In genomic region chr7:155285423-155286220, GRCh38 we compare ENCODE assay signal across 23 cellular contexts. TPM values are rescaled to one million over a fixed set of nuclear protein-coding genes. Genes with fewer than 3 reads are reported as not detected.
DNase-seq lines count a peak whose midpoint lies in the region; ATAC-seq and TF ChIP-seq lines count a peak whose summit lies in the region.
"Had no signal": no experiment of that assay in that cellular context is flagged by ENCODE, and none has a peak within 500 bp of the region (broad histone marks: within the 10 kb centered on the region; RNA-seq: fewer than 3 reads in every experiment).

No MANE protein-coding gene starts in this region.

- H3K4me1 Mint-ChIP-seq in CD4-positive, CD25-positive, alpha-beta regulatory T cell = peaks cover 5 to 59% (median 31%) of the 10 kb centered on the region in 4 donors
- H3K4me1 Mint-ChIP-seq in activated T-helper 1 cell treated with anti-CD3 and anti-CD28 coated beads, Interleukin-12 subunit alpha, Interleukin-12 subunit beta, Interleukin-2, Interleukin-4 antibody, amounts not matched to agents 30 ng/mL and 10 ng/mL and 1 ng/mL, durations not matched to agents 14 hours and 24 hours and 36 hours (ENCODE audit: low read depth) = peaks cover 70% of the 10 kb centered on the region
- H3K4me1 Mint-ChIP-seq in naive thymus-derived CD4-positive, alpha-beta T cell = peaks cover 12 to 66% (median 39%) of the 10 kb centered on the region in 7 donors
- H3K4me1 Mint-ChIP-seq: nephron had no signal

- no peaks in the 10 kb centered on the region for H3K27me3 ChIP-seq in CD4-positive, CD25-positive, alpha-beta regulatory T cell (ENCODE audit: control insufficient read depth, insufficient read depth, low read length)
- H3K27me3 ChIP-seq in naive thymus-derived CD4-positive, alpha-beta T cell (ENCODE audit: control insufficient read depth in 2 of 2, insufficient read depth in 2 of 2, low read length in 2 of 2) = no peaks in the 10 kb centered on the region
- H3K27me3 ChIP-seq: testis had no signal

- no peak overlapping the region for H3K27ac ChIP-seq in CD4-positive, CD25-positive, alpha-beta regulatory T cell (ENCODE audit: insufficient read depth, low read length, poor library complexity, severe bottlenecking)
- no peak overlapping the region for H3K27ac ChIP-seq in naive thymus-derived CD4-positive, alpha-beta T cell (ENCODE audit: low read depth, low read length)
- H3K27ac ChIP-seq: heart left ventricle, testis had no signal

- H3K27ac Mint-ChIP-seq in CD4-positive, CD25-positive, alpha-beta regulatory T cell = peak overlapping the region; percentile 1 to 86 (median 85)
- peak overlapping the region; percentile 67 for H3K27ac Mint-ChIP-seq in activated T-helper 1 cell treated with anti-CD3 and anti-CD28 coated beads, Interleukin-12 subunit alpha, Interleukin-12 subunit beta, Interleukin-2, Interleukin-4 antibody, amounts not matched to agents 30 ng/mL and 10 ng/mL and 1 ng/mL, durations not matched to agents 14 hours and 24 hours and 36 hours
- peak overlapping the region; percentile 17 to 74 (median 53) for H3K27ac Mint-ChIP-seq in naive thymus-derived CD4-positive, alpha-beta T cell
- H3K27ac Mint-ChIP-seq: activated naive CD4-positive, alpha-beta T cell treated with anti-CD3 and anti-CD28 coated beads for 36 hours; HFFc6; nephron had no signal

- peak; percentile 15 to 47 for ATAC-seq in CD4-positive, CD25-positive, alpha-beta regulatory T cell (ENCODE audit: low read depth in 2 of 2)
- ATAC-seq in GM21423 (IDR thresholded peaks at IDR 0.05; ENCODE audit: unreplicated experiment) (peak; percentile 31), GM21526 (IDR thresholded peaks at IDR 0.05; ENCODE audit: low FRiP score, unreplicated experiment) (no peak)
- ATAC-seq in naive thymus-derived CD4-positive, alpha-beta T cell = no peak
- ATAC-seq: heart left ventricle, left cardiac atrium, sciatic nerve had no signal

- peaks cover 0 to 2% (median 0%) of the 10 kb centered on the region in 7 donors for H3K9me3 Mint-ChIP-seq in CD4-positive, CD25-positive, alpha-beta regulatory T cell
- H3K9me3 Mint-ChIP-seq in activated T-helper 1 cell treated with anti-CD3 and anti-CD28 coated beads, Interleukin-12 subunit alpha, Interleukin-12 subunit beta, Interleukin-2, Interleukin-4 antibody, amounts not matched to agents 30 ng/mL and 10 ng/mL and 1 ng/mL, durations not matched to agents 14 hours and 24 hours and 36 hours = peaks cover 4% of the 10 kb centered on the region
- peaks cover 0 to 6% (median 0%) of the 10 kb centered on the region in 11 donors for H3K9me3 Mint-ChIP-seq in naive thymus-derived CD4-positive, alpha-beta T cell
- H3K9me3 Mint-ChIP-seq: activated naive CD4-positive, alpha-beta T cell treated with anti-CD3 and anti-CD28 coated beads for 36 hours; HFFc6 had no signal

- DNase-seq in CD4-positive, CD25-positive, alpha-beta regulatory T cell = peak in 1 of 3 donors; percentile 38
- no peak for DNase-seq in activated T-helper 1 cell treated with anti-CD3 and anti-CD28 coated beads, Interleukin-12 subunit alpha, Interleukin-12 subunit beta, Interleukin-2, Interleukin-4 antibody, amounts not matched to agents 30 ng/mL and 10 ng/mL and 1 ng/mL, durations not matched to agents 14 hours and 24 hours and 36 hours (ENCODE audit: low spot score)
- DNase-seq in naive thymus-derived CD4-positive, alpha-beta T cell = no peak
- DNase-seq in erythroblast (lab: John Stamatoyannopoulos, UW) = no peak
- DNase-seq in NCI-H1105 (lab: John Stamatoyannopoulos, UW) = no peak
- DNase-seq: activated CD4-positive, alpha-beta T cell treated with anti-CD3 and anti-CD28 coated beads for 4 hours; activated naive CD4-positive, alpha-beta T cell treated with anti-CD3 and anti-CD28 coated beads for 36 hours; amygdala; COR-L47; DMS79; heart left ventricle; HFFc6; left cardiac atrium; NCI-H1092 treated with DMSO at 0.1 percent for 48 hours; NCI-H2081; NCI-H446; OCI-M1; Right ventricle myocardium superior; testis had no signal

- POLR2A ChIA-PET in naive thymus-derived CD4-positive, alpha-beta T cell (lab: Charles Lee) = interaction anchor here (0.7 to 6.2 kb wide), 4 partner anchors 10 to 282 kb away, joined by 3 to 50 read pairs (median 3); partner anchors contain the start of gene INSIG1

- H3K36me3 ChIP-seq in CD4-positive, CD25-positive, alpha-beta regulatory T cell (ENCODE audit: control insufficient read depth, insufficient read depth, low read length) = no peaks in the 10 kb centered on the region
- H3K36me3 ChIP-seq in naive thymus-derived CD4-positive, alpha-beta T cell (ENCODE audit: control insufficient read depth in 2 of 3, insufficient read depth in 3 of 3, low read length in 3 of 3) = no peaks in the 10 kb centered on the region
- H3K36me3 ChIP-seq: heart left ventricle had no signal

- H3K4me3 Mint-ChIP-seq in CD4-positive, CD25-positive, alpha-beta regulatory T cell = peak overlapping the region in 3 of 4 donors; percentile 24 to 77 (median 59)
- no peak overlapping the region for H3K4me3 Mint-ChIP-seq in activated T-helper 1 cell treated with anti-CD3 and anti-CD28 coated beads, Interleukin-12 subunit alpha, Interleukin-12 subunit beta, Interleukin-2, Interleukin-4 antibody, amounts not matched to agents 30 ng/mL and 10 ng/mL and 1 ng/mL, durations not matched to agents 14 hours and 24 hours and 36 hours
- peak overlapping the region in 2 of 10 donors; percentile 9 to 39 for H3K4me3 Mint-ChIP-seq in naive thymus-derived CD4-positive, alpha-beta T cell
- H3K4me3 Mint-ChIP-seq: activated naive CD4-positive, alpha-beta T cell treated with anti-CD3 and anti-CD28 coated beads for 36 hours; HFFc6; nephron had no signal

- no peak for TF ChIP-seq POLR2A in erythroblast (IDR thresholded peaks at IDR 0.05; ENCODE audit: low read length)

- no peaks in the 10 kb centered on the region for H3K27me3 Mint-ChIP-seq in CD4-positive, CD25-positive, alpha-beta regulatory T cell
- no peaks in the 10 kb centered on the region for H3K27me3 Mint-ChIP-seq in activated T-helper 1 cell treated with anti-CD3 and anti-CD28 coated beads, Interleukin-12 subunit alpha, Interleukin-12 subunit beta, Interleukin-2, Interleukin-4 antibody, amounts not matched to agents 30 ng/mL and 10 ng/mL and 1 ng/mL, durations not matched to agents 14 hours and 24 hours and 36 hours (ENCODE audit: insufficient read depth)
- H3K27me3 Mint-ChIP-seq in naive thymus-derived CD4-positive, alpha-beta T cell = peaks cover 0 to 3% (median 0%) of the 10 kb centered on the region in 5 donors

- no peak overlapping the region for H3K4me3 ChIP-seq in CD4-positive, CD25-positive, alpha-beta regulatory T cell (ENCODE audit: low read depth, low read length)
- no peak overlapping the region for H3K4me3 ChIP-seq in naive thymus-derived CD4-positive, alpha-beta T cell (ENCODE audit: low read length)
- H3K4me3 ChIP-seq: heart left ventricle, testis had no signal

- no peaks in the 10 kb centered on the region for H3K36me3 Mint-ChIP-seq in CD4-positive, CD25-positive, alpha-beta regulatory T cell
- H3K36me3 Mint-ChIP-seq in activated T-helper 1 cell treated with anti-CD3 and anti-CD28 coated beads, Interleukin-12 subunit alpha, Interleukin-12 subunit beta, Interleukin-2, Interleukin-4 antibody, amounts not matched to agents 30 ng/mL and 10 ng/mL and 1 ng/mL, durations not matched to agents 14 hours and 24 hours and 36 hours (ENCODE audit: low read depth) = peaks cover 4% of the 10 kb centered on the region
- peaks cover 0 to 19% (median 0%) of the 10 kb centered on the region in 5 donors for H3K36me3 Mint-ChIP-seq in naive thymus-derived CD4-positive, alpha-beta T cell

- intact Hi-C loops in activated T-helper 1 cell treated with anti-CD3 and anti-CD28 coated beads, Interleukin-12 subunit alpha, Interleukin-12 subunit beta, Interleukin-2, Interleukin-4 antibody, amounts not matched to agents 30 ng/mL and 10 ng/mL and 1 ng/mL, durations not matched to agents 14 hours and 24 hours and 36 hours (cut with micrococcal nuclease) = no loop called here
- intact Hi-C loops in naive thymus-derived CD4-positive, alpha-beta T cell (cut with micrococcal nuclease) = loop anchor here in 1 of 2 donors (1.0 kb wide), 1 partner anchor 12 kb away; the partner anchor contains the start of gene INSIG1

- H3K9me3 ChIP-seq in CD4-positive, CD25-positive, alpha-beta regulatory T cell (ENCODE audit: control insufficient read depth in 2 of 2, low read length in 2 of 2) = no peaks in the 10 kb centered on the region
- no peaks in the 10 kb centered on the region for H3K9me3 ChIP-seq in naive thymus-derived CD4-positive, alpha-beta T cell (ENCODE audit: control insufficient read depth in 2 of 3, low read length in 3 of 3)
- H3K9me3 ChIP-seq: heart left ventricle, testis had no signal

- H3K4me1 ChIP-seq in CD4-positive, CD25-positive, alpha-beta regulatory T cell (ENCODE audit: control insufficient read depth, insufficient read depth, low read length, poor library complexity, severe bottlenecking) = peaks cover 22% of the 10 kb centered on the region
- H3K4me1 ChIP-seq in naive thymus-derived CD4-positive, alpha-beta T cell (ENCODE audit: control insufficient read depth in 2 of 2, insufficient read depth in 2 of 2, low read length in 2 of 2) = peaks cover 0 to 18% of the 10 kb centered on the region in 2 donors
- H3K4me1 ChIP-seq: testis had no signal

- CTCF ChIA-PET in naive thymus-derived CD4-positive, alpha-beta T cell (lab: Charles Lee) = no interaction called here

RNA-seq across cellular contexts. Expression of gene INSIG1, which starts 12.1 kb away (rescaled TPM):
- 66.5 TPM for total RNA-seq in CD4-positive, CD25-positive, alpha-beta regulatory T cell
- polyA plus RNA-seq in CD4-positive, CD25-positive, alpha-beta regulatory T cell = 10 to 100 TPM; 38.4 to 66.1 (median 55.4) TPM
- 87.7 and 89.9 TPM in 2 replicates for total RNA-seq in activated T-helper 1 cell treated with anti-CD3 and anti-CD28 coated beads, Interleukin-12 subunit alpha, Interleukin-12 subunit beta, Interleukin-2, Interleukin-4 antibody, amounts not matched to agents 30 ng/mL and 10 ng/mL and 1 ng/mL, durations not matched to agents 14 hours and 24 hours and 36 hours
- total RNA-seq in naive thymus-derived CD4-positive, alpha-beta T cell = 10 to 100 TPM; 43.6 to 70.0 (median 46.5) TPM
- polyA plus RNA-seq in naive thymus-derived CD4-positive, alpha-beta T cell = 10 to 100 TPM; 22.2 to 33.2 TPM

Comparison
In these comparisons a context has a peak if more than half of its experiments do, and no peak if none do; other contexts are left out.
1. ATAC-seq: peak in CD4-positive, CD25-positive, alpha-beta regulatory T cell (2 of 2) and GM21423 (single experiment); none in naive thymus-derived CD4-positive, alpha-beta T cell (single experiment) and GM21526 (single experiment).
2. Peak in every context shown above with its lines, with median percentiles within 50 percentile points of each other: H3K27ac Mint-ChIP-seq.